ENCODE assay signal across 8 cellular contexts in the genomic region with DNA sequence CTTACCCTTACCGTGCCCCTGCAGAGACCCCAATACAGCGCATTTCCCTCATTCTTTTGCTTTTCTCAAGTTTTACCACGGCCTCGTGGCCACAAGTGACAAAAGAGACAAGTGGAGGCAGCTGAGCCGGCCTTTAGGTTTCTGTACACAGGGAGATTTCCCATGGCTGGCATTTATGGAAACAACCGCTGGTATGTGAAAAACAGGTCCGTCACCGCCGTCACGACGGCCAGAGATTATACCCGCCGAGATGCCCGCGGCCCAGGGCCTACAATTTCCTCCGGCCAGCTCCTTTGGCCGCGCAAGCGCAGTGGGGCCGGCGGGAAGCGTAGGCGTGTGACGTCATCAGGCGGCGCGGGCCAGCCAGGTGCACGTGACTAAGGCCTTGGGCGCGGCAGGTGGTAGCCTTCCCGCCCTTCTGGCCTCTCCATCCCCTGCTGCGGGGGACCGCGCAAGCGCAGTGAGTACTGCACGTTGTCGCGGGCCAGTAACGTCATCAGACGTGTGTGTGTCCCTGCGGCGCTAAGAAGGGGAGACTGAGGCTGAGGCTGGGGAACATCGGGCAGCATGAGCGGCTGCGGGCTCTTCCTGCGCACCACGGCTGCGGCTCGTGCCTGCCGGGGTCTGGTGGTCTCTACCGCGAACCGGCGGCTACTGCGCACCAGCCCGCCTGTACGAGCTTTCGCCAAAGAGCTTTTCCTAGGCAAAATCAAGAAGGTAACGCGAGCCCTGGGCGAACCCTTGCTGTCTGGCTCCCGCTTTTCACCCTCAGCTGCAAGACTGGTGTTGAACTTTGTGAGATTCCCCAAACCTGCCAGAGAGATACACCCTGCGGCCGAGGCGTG. TPM values are rescaled to one million over a fixed set of nuclear protein-coding genes. Genes with fewer than 3 reads are reported as not detected.
DNase-seq lines count a peak whose midpoint lies in the region; ATAC-seq and TF ChIP-seq lines count a peak whose summit lies in the region.

Gene ACAD9 (plus strand): TSS at position 496 of the 845 bp plus-strand sequence. CDS start 72 bp downstream, at position 568.

- peaks cover 50% of the 10 kb centered on the region for H3K36me3 ChIP-seq in DOHH2 (ENCODE audit: control insufficient read depth, low read length)
- H3K36me3 ChIP-seq in GM23338 (ENCODE audit: insufficient read depth): no peaks in the 10 kb centered on the region

- H3K36me3 Mint-ChIP-seq in GM23338 (ENCODE audit: low read depth) (peaks cover 7% of the 10 kb centered on the region; the same call in 2 of the 3 replicates), naive B cell (no peaks in the 10 kb centered on the region)
- H3K36me3 Mint-ChIP-seq in stimulated activated memory B cell treated with anti-CD40 and anti-IgM and Interleukin-4, amounts not matched to agents 10 μg/mL and 1 μg/mL and 100 μg/mL, for 72 hours: peaks cover 18% of the 10 kb centered on the region

- DNase-seq in GM23338 (ENCODE audit: low spot score) (peak; percentile 98), LHCN-M2 (ENCODE audit: low read depth) (peak; percentile 97), RPMI8226 (peak; percentile 98), fibroblast of gingiva (ENCODE audit: low read depth) (peak; percentile 98), naive B cell (peak; percentile 97)
- DNase-seq in activated T-helper 1 cell treated with anti-CD3 and anti-CD28 coated beads, Interleukin-2, amount 50 U/mL, for 16 hours (ENCODE audit: low read depth in 1 of 2, low spot score in 1 of 2): peak; percentile 94 to 96

- H3K27me3 Mint-ChIP-seq in GM23338 (ENCODE audit: insufficient read depth, low read depth, poor library complexity): peaks cover 16% of the 10 kb centered on the region
- H3K27me3 Mint-ChIP-seq in naive B cell: no peaks in the 10 kb centered on the region
- H3K27me3 Mint-ChIP-seq in stimulated activated memory B cell treated with anti-CD40 and anti-IgM and Interleukin-4, amounts not matched to agents 10 μg/mL and 1 μg/mL and 100 μg/mL, for 72 hours: no peaks in the 10 kb centered on the region

- no peak for TF ChIP-seq CTCF in DOHH2 (IDR thresholded peaks at IDR 0.05; ENCODE audit: low read depth, low read length, poor library complexity, severe bottlenecking)
- no peak for TF ChIP-seq CTCF in GM23338 (conservative IDR thresholded peaks at IDR 0.05; ENCODE audit: low read depth in 2 of 2)

- H3K27ac ChIP-seq in DOHH2 (ENCODE audit: low read depth, low read length) (peak within 1 kb of the TSS; percentile 63), GM23338 (ENCODE audit: low read depth) (peak within 1 kb of the TSS; percentile 91)

- H3K4me1 ChIP-seq in DOHH2 (ENCODE audit: control insufficient read depth, low read length) (peaks cover 35% of the 10 kb centered on the region), GM23338 (ENCODE audit: insufficient read depth) (peaks cover 19% of the 10 kb centered on the region; the same call in 1 of the 2 replicates)

- no peaks in the 10 kb centered on the region for H3K9me3 Mint-ChIP-seq in GM23338
- no peaks in the 10 kb centered on the region for H3K9me3 Mint-ChIP-seq in naive B cell
- H3K9me3 Mint-ChIP-seq in stimulated activated memory B cell treated with anti-CD40 and anti-IgM and Interleukin-4, amounts not matched to agents 10 μg/mL and 1 μg/mL and 100 μg/mL, for 72 hours: no peaks in the 10 kb centered on the region

- peak within 1 kb of the TSS; percentile 80 for H2AFZ ChIP-seq in GM23338

- H3K27ac Mint-ChIP-seq in GM23338 (peak within 1 kb of the TSS; percentile 99), naive B cell (peak within 1 kb of the TSS; percentile 93 to 99 (median 98))
- H3K27ac Mint-ChIP-seq in stimulated activated memory B cell treated with anti-CD40 and anti-IgM and Interleukin-4, amounts not matched to agents 10 μg/mL and 1 μg/mL and 100 μg/mL, for 72 hours: peak within 1 kb of the TSS; percentile 96

- peaks cover 69% of the 10 kb centered on the region for H3K79me2 ChIP-seq in DOHH2 (ENCODE audit: control insufficient read depth, low read length)
- H3K79me2 ChIP-seq in GM23338 (replicated peaks; ENCODE audit: insufficient read depth): peaks cover 52% of the 10 kb centered on the region

- H3K9me2 ChIP-seq in DOHH2 (replicated peaks; ENCODE audit: control insufficient read depth, low read length) (no peaks in the 10 kb centered on the region), GM23338 (ENCODE audit: insufficient read depth) (no peaks in the 10 kb centered on the region)

- H3K4me1 Mint-ChIP-seq in GM23338 (peaks cover 27% of the 10 kb centered on the region), naive B cell (peaks cover 32 to 65% (median 53%) of the 10 kb centered on the region in 3 donors)
- peaks cover 62% of the 10 kb centered on the region for H3K4me1 Mint-ChIP-seq in stimulated activated memory B cell treated with anti-CD40 and anti-IgM and Interleukin-4, amounts not matched to agents 10 μg/mL and 1 μg/mL and 100 μg/mL, for 72 hours

- H3K4me3 ChIP-seq in DOHH2 (ENCODE audit: low read length) (peak within 1 kb of the TSS; percentile 91), GM23338 (peak within 1 kb of the TSS; percentile 81)

- no peaks in the 10 kb centered on the region for H3K9me3 ChIP-seq in DOHH2 (ENCODE audit: control insufficient read depth, insufficient read depth, low read length)

- ATAC-seq in GM23338: peak; percentile 74
- ATAC-seq in naive B cell (ENCODE audit: low read depth in 2 of 2): peak; percentile 95
- peak; percentile 98 for ATAC-seq in stimulated activated memory B cell treated with anti-CD40 and anti-IgM and Interleukin-4, amounts not matched to agents 10 μg/mL and 1 μg/mL and 100 μg/mL, for 72 hours

- H4K20me1 ChIP-seq in DOHH2 (ENCODE audit: control insufficient read depth, insufficient read depth, low read depth, low read length) (no peaks in the 10 kb centered on the region), GM23338 (replicated peaks; ENCODE audit: insufficient read depth) (no peaks in the 10 kb centered on the region; the same call in 1 of the 2 replicates)

- H3K27me3 ChIP-seq in DOHH2 (ENCODE audit: control insufficient read depth, low read length) (no peaks in the 10 kb centered on the region), GM23338 (ENCODE audit: insufficient read depth) (no peaks in the 10 kb centered on the region)

- peak within 1 kb of the TSS; percentile 93 for H3K4me3 Mint-ChIP-seq in GM23338
- peak within 1 kb of the TSS; percentile 80 to 98 (median 92) for H3K4me3 Mint-ChIP-seq in naive B cell
- peak within 1 kb of the TSS; percentile 85 for H3K4me3 Mint-ChIP-seq in stimulated activated memory B cell treated with anti-CD40 and anti-IgM and Interleukin-4, amounts not matched to agents 10 μg/mL and 1 μg/mL and 100 μg/mL, for 72 hours

- H3F3A ChIP-seq in DOHH2 (ENCODE audit: control insufficient read depth, insufficient read depth) (peaks cover 7% of the 10 kb centered on the region; the same call in 1 of the 2 replicates), GM23338 (replicated peaks; ENCODE audit: low read depth) (no peaks in the 10 kb centered on the region)

- peak within 1 kb of the TSS; percentile 78 for H3K4me2 ChIP-seq in DOHH2 (ENCODE audit: low read length)
- H3K4me2 ChIP-seq in GM23338: peak within 1 kb of the TSS; percentile 97

TF ChIP-seq in GM23338, 12 proteins besides CTCF, POLR2A, EP300 and RAD21:
- peak; percentile 100 for TF ChIP-seq CREB1 (CRISPR knock-in tag; IDR thresholded peaks at IDR 0.05; ENCODE audit: low read depth)
- no peak for TF ChIP-seq EZH2 (IDR thresholded peaks at IDR 0.05; ENCODE audit: low read depth, unreplicated experiment)
- TF ChIP-seq POLR2AphosphoS5 (IDR thresholded peaks at IDR 0.05; ENCODE audit: low read depth): peak; percentile 91

RNA-seq across cellular contexts. Expression of gene ACAD9, which starts in this region (rescaled TPM):
- 27.5 and 36.4 TPM in 2 replicates for total RNA-seq in GM23338 (2014; rRNA removed; shearing (Covaris generic))
- 21.2 and 23.7 TPM in 2 replicates for polyA plus RNA-seq in GM23338 (2016; fragmentation: Nextera tagmentation; extraction: Ambion mirVana)
- 50.1 and 51.6 TPM in 2 replicates for total RNA-seq in LHCN-M2 (2014; rRNA removed)
- polyA plus RNA-seq in LHCN-M2 (2012): 32.9 TPM
- polyA plus RNA-seq in naive B cell (ENCODE audit: low read depth in 6 of 6): 10 to 100 TPM in 4 of 6 donors, 1 to 10 TPM in 2; 8.6 to 20.4 (median 17.0) TPM

Comparison
In these comparisons a context has a peak if more than half of its experiments do, and no peak if none do; other contexts are left out.
1. Peak in every context shown above with its lines: DNase-seq, ATAC-seq, H3K4me3 ChIP-seq and H3K27ac ChIP-seq.